In the genomic region with DNA sequence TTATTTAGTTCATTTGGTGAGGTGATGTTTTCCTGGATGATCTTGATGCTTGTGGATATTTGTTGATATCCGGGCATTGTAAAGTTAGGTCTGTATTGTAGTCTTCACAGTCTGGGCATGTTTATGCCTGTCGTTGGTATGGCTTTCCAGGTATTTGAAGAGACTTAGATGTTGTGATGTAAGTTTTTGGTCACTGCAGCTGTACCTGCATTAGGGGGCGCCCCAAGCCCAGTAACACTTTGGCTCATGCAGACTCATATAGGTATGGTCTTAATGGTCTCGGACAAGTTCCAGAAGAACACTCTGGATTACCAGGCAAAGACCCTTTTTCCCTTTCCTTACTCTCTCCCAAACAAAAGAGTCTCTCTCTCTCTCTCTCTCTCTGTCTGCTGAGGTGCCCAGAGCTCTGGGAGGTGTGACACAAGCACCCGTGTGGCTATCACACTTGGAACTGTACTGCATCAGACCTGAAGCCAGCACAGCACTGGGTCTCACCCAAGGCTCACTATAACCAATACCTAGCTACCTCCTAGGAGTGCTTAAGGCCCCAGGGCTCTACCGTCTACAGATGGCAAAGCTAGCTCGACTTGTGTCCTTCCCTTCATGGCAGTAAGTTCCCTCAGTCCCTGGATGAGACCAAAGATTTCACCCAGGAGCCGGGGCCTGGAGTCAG, we compare ENCODE assay signal across 8 cellular contexts.
A peak's percentile ranks its signal among the peaks of the same experiment; 100 is the strongest.
DNase-seq lines count a peak whose midpoint lies in the region; ATAC-seq, FAIRE-seq and TF ChIP-seq lines count a peak whose summit lies in the region.

No MANE protein-coding gene starts in this region.

- no peaks in the 10 kb centered on the region for H3K9me1 ChIP-seq in keratinocyte (ENCODE audit: control insufficient read depth, extremely low read depth, insufficient read depth, low read length)

- H3K36me3 ChIP-seq in H7 (replicated peaks; ENCODE audit: control insufficient read depth, insufficient read depth, low read length): no peaks in the 10 kb centered on the region
- no peaks in the 10 kb centered on the region for H3K36me3 ChIP-seq in keratinocyte (ENCODE audit: control insufficient read depth in 2 of 2, extremely low read depth in 1 of 2, insufficient read depth in 2 of 2, low read length in 2 of 2)

- no peaks in the 10 kb centered on the region for H3K79me2 ChIP-seq in keratinocyte (ENCODE audit: control insufficient read depth, insufficient read depth, low read length)

- H3K4me3 ChIP-seq in H7 (ENCODE audit: insufficient read depth, low read depth, low read length) (no peak overlapping the region), keratinocyte (ENCODE audit: control insufficient read depth in 2 of 3, extremely low read depth in 1 of 3, insufficient read depth in 2 of 3, low read depth in 1 of 3, low read length in 3 of 3) (no peak overlapping the region)

- dilution Hi-C loops in keratinocyte (cut with MboI; ENCODE audit: extremely low pct_ligation_motif_present, low sequenced_read_pairs): no loop called here

- H3K27me3 ChIP-seq in H7 (ENCODE audit: control insufficient read depth, insufficient read depth, low read length) (no peaks in the 10 kb centered on the region), keratinocyte (ENCODE audit: control insufficient read depth, extremely low read depth, insufficient read depth, low read length) (no peaks in the 10 kb centered on the region)

- no peak overlapping the region for H3K4me2 ChIP-seq in keratinocyte (ENCODE audit: control insufficient read depth, extremely low read depth, insufficient read depth, low read depth, low read length)

- H3K27ac ChIP-seq in keratinocyte (ENCODE audit: control insufficient read depth, insufficient read depth, low read length): no peak overlapping the region

- no peaks in the 10 kb centered on the region for H3K4me1 ChIP-seq in keratinocyte (ENCODE audit: control insufficient read depth, extremely low read depth, insufficient read depth, low read length)

- H2AFZ ChIP-seq in keratinocyte (ENCODE audit: control insufficient read depth, low read length): no peak overlapping the region

- TF ChIP-seq CTCF in D721Med (IDR thresholded peaks at IDR 0.05; ENCODE audit: insufficient read depth, missing control alignments) (peak; percentile 9), keratinocyte (optimal IDR thresholded peaks at IDR 0.05 in 1 of 3, IDR thresholded peaks at IDR 0.05 in 1 of 3, conservative IDR thresholded peaks at IDR 0.05 in 1 of 3; ENCODE audit: extremely low read depth in 1 of 3, insufficient read depth in 2 of 3, low read length in 3 of 3) (peak; percentile 41 to 72 (median 67)), omental fat pad (IDR thresholded peaks at IDR 0.05) (no peak)

- H3K9me3 ChIP-seq in keratinocyte (ENCODE audit: control insufficient read depth, low read depth, low read length): no peaks in the 10 kb centered on the region

- H4K20me1 ChIP-seq in keratinocyte (ENCODE audit: control insufficient read depth, extremely low read depth, insufficient read depth, low read length): no peaks in the 10 kb centered on the region

- in situ Hi-C loops in SK-MEL-5 (cut with HindIII; ENCODE audit: low pct_unique_long_range_greater_than_20kb, low sequenced_read_pairs): no loop called here

- no peak for DNase-seq in D721Med (ENCODE audit: insufficient read length, low spot score)
- peak; percentile 0 for DNase-seq in H7
- DNase-seq in SK-MEL-5 (ENCODE audit: low read depth, low spot score): peak; percentile 73
- peak; percentile 7 for DNase-seq in keratinocyte (ENCODE audit: low read depth, low spot score)
- DNase-seq in CD1c-positive myeloid dendritic cell (ENCODE audit: extremely low spot score): no peak
- DNase-seq in omental fat pad (ENCODE audit: low spot score): no peak

- FAIRE-seq in D721Med (lab: Jason Lieb, UNC) (no peak), keratinocyte (lab: Jason Lieb, UNC) (peak; percentile 85)

- no peak overlapping the region for H3K9ac ChIP-seq in keratinocyte (ENCODE audit: control insufficient read depth, extremely low read depth, insufficient read depth, low read length)

- no peak for ATAC-seq in HG02571 (IDR thresholded peaks at IDR 0.05; ENCODE audit: unreplicated experiment)
- ATAC-seq in GM18517 (IDR thresholded peaks at IDR 0.05; ENCODE audit: unreplicated experiment): no peak
- ATAC-seq in omental fat pad (ENCODE audit: low FRiP score): no peak

Comparison
In these comparisons a context has a peak if more than half of its experiments do, and no peak if none do; other contexts are left out.
1. DNase-seq: peak in H7 (single experiment), SK-MEL-5 (single experiment) and keratinocyte (single experiment); none in D721Med (single experiment), CD1c-positive myeloid dendritic cell (single experiment) and omental fat pad (single experiment).
2. CTCF ChIP-seq: peak in D721Med (single experiment) and keratinocyte (3 of 3); none in omental fat pad (0 of 3).